In the genomic region with DNA sequence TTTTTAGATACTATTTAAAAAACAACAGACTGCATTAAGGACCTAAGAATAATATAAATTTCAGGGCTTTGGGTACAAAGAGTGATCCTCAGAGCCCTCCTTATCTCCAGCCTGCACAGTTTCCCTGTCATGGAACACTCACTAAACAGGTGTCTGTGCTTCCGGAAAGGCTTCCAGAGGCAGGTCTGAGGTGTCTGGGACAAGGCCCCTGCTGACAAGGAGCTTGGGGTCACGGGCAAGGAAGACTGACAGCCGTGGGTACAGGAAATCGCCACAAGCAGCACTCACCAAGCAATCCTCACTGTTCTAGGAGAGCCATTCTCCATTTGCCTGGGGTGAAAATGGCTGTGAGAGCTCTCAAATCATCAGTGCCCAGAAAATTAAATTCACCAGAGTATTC, we compare ENCODE assay signal across 31 cellular contexts.
"Had no signal": no experiment of that assay in that cellular context is flagged by ENCODE, and none has a peak within 500 bp of the region (broad histone marks: within the 10 kb centered on the region; RNA-seq: fewer than 3 reads in every experiment).

No MANE protein-coding gene starts in this region.

- DNase-seq: activated B cell treated with CpG ODN at 0.5 μM for 24 hours; activated CD4-positive, alpha-beta memory T cell treated with anti-CD3 and anti-CD28 coated beads for 36 hours; activated CD4-positive, alpha-beta T cell treated with anti-CD3 and anti-CD28 coated beads for 48 hours; activated CD8-positive, alpha-beta memory T cell treated with anti-CD3 and anti-CD28 coated beads, Interleukin-2, amount 50 U/mL, for 48 hours; activated gamma-delta T cell; activated naive CD4-positive, alpha-beta T cell; activated naive CD4-positive, alpha-beta T cell treated with anti-CD3 and anti-CD28 coated beads, Interleukin-2, amount 10 ng/mL, durations not matched to agents 7 days and 5 days; activated naive CD8-positive, alpha-beta T cell treated with anti-CD3 and anti-CD28 coated beads, Interleukin-2, amount 10 ng/mL, durations not matched to agents 7 days and 5 days; activated T-cell treated with anti-CD3 and anti-CD28 coated beads for 4 hours; activated T-cell treated with anti-CD3 and anti-CD28 coated beads, Interleukin-2, amount 50 U/mL, for 24 hours; activated T-cell treated with anti-CD3 and anti-CD28 coated beads, Interleukin-2, amount 50 U/mL, for 72 hours; central memory CD4-positive, alpha-beta T cell; cerebellar nuclear complex; colonic mucosa; dorsolateral prefrontal cortex; effector memory CD4-positive, alpha-beta T cell; endodermal cell; foreskin keratinocyte; gastrocnemius medialis; glutamatergic neuron; heart left ventricle; T-helper 1 cell; T-helper 17 cell; T1000; WERI-Rb-1 had no signal

- H3K9me3 ChIP-seq: ascending aorta, colonic mucosa, gastrocnemius medialis had no signal

- H3K4me3 ChIP-seq: ascending aorta, breast epithelium, cardiac muscle cell, colonic mucosa, dorsolateral prefrontal cortex, gastrocnemius medialis, heart left ventricle had no signal

- ATAC-seq: activated CD4-positive, CD25-positive, alpha-beta regulatory T cell treated with anti-CD3 and anti-CD28 coated beads, Interleukin-2, amount 50 U/mL, for 24 hours; activated naive CD4-positive, alpha-beta T cell treated with anti-CD3 and anti-CD28 coated beads, Interleukin-2, amount 50 U/mL, for 72 hours; activated T-cell treated with anti-CD3 and anti-CD28 coated beads, Interleukin-2, amount 50 U/mL, for 72 hours; esophagus mucosa; foreskin keratinocyte; gastrocnemius medialis; heart left ventricle; T-helper 17 cell had no signal

- H3K27me3 ChIP-seq: ascending aorta, cardiac muscle cell, colonic mucosa, dorsolateral prefrontal cortex, foreskin keratinocyte, gastrocnemius medialis, heart left ventricle had no signal

- H3K36me3 ChIP-seq: ascending aorta, breast epithelium, cardiac muscle cell, colonic mucosa, gastrocnemius medialis, heart left ventricle, WERI-Rb-1 had no signal

- H3K4me1 ChIP-seq: ascending aorta, breast epithelium, colonic mucosa, foreskin keratinocyte, gastrocnemius medialis had no signal

- H3K27ac ChIP-seq: ascending aorta, breast epithelium, cardiac muscle cell, colonic mucosa, foreskin keratinocyte, gastrocnemius medialis, heart left ventricle, WERI-Rb-1 had no signal
